Comparison of ENCODE assay signal across 11 cellular contexts in the genomic region with DNA sequence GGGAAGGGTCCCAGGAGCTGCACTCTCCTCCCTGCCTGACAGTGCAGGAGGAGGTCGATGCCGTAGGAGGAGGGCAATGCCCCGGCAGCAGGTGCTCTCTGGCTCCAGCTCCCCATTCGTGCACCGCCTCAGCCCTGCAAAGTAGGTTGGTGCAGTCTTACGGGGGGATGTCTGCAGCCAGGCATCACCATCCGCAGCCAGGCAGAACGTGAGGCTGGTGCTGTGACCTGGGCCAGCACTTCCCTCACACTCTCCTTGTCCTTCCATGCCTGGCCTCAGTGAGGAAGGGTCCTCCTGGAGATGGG.
A peak's percentile ranks its signal among the peaks of the same experiment; 100 is the strongest.
DNase-seq lines count a peak whose midpoint lies in the region; ATAC-seq and TF ChIP-seq lines count a peak whose summit lies in the region.
"Had no signal": no experiment of that assay in that cellular context is flagged by ENCODE, and none has a peak within 500 bp of the region (broad histone marks: within the 10 kb centered on the region; RNA-seq: fewer than 3 reads in every experiment).

No MANE protein-coding gene starts in this region.

- no peak for DNase-seq in activated T-cell treated with anti-CD3 and anti-CD28 coated beads, Interleukin-2, amount 50 U/mL, for 4 hours
- DNase-seq in activated T-cell treated with anti-CD3 and anti-CD28 coated beads, Interleukin-2, amount 50 U/mL, for 72 hours, result no peak
- DNase-seq in GM06990 (ENCODE audit: extremely low read depth, insufficient read length) (peak; percentile 43), osteoblast (ENCODE audit: insufficient read length, low spot score, missing footprints) (peak; percentile 63), NCI-H146 (lab: John Stamatoyannopoulos, UW) (no peak), T-helper 9 cell (no peak)
- no peak for DNase-seq in central memory CD8-positive, alpha-beta T cell (ENCODE audit: low spot score in 2 of 2)
- DNase-seq in central memory CD4-positive, alpha-beta T cell, result no peak

- no peak overlapping the region for H3K27ac Mint-ChIP-seq in activated T-cell treated with anti-CD3 and anti-CD28 coated beads, Interleukin-2, amount 50 U/mL, for 72 hours
- peak overlapping the region; percentile 90 for H3K27ac Mint-ChIP-seq in central memory CD8-positive, alpha-beta T cell (ENCODE audit: low read depth)
- H3K27ac Mint-ChIP-seq: progenitor cell of endocrine pancreas had no signal

- H3K4me1 Mint-ChIP-seq in activated T-cell treated with anti-CD3 and anti-CD28 coated beads, Interleukin-2, amount 50 U/mL, for 4 hours (ENCODE audit: low read depth), result peaks cover 71% of the 10 kb centered on the region
- peaks cover 57% of the 10 kb centered on the region for H3K4me1 Mint-ChIP-seq in activated T-cell treated with anti-CD3 and anti-CD28 coated beads, Interleukin-2, amount 50 U/mL, for 72 hours (ENCODE audit: low read depth)
- H3K4me1 Mint-ChIP-seq in central memory CD8-positive, alpha-beta T cell, result peaks cover 54% of the 10 kb centered on the region

- no peak overlapping the region for H3K27ac ChIP-seq in osteoblast (ENCODE audit: low read depth, low read length)
- H3K27ac ChIP-seq: SK-N-MC had no signal

- H3K27me3 Mint-ChIP-seq in activated T-cell treated with anti-CD3 and anti-CD28 coated beads, Interleukin-2, amount 50 U/mL, for 4 hours (ENCODE audit: low read depth), result no peaks in the 10 kb centered on the region
- H3K27me3 Mint-ChIP-seq in activated T-cell treated with anti-CD3 and anti-CD28 coated beads, Interleukin-2, amount 50 U/mL, for 72 hours (ENCODE audit: low read depth), result no peaks in the 10 kb centered on the region
- H3K27me3 Mint-ChIP-seq in central memory CD8-positive, alpha-beta T cell, result no peaks in the 10 kb centered on the region

- TF ChIP-seq CTCF in GM06990 (IDR thresholded peaks at IDR 0.05; ENCODE audit: insufficient read depth, low read length, poor library complexity, severe bottlenecking), result no peak
- no peak for TF ChIP-seq CTCF in osteoblast (IDR thresholded peaks at IDR 0.05; ENCODE audit: extremely low read depth, low read depth, low read length)

- H4K20me1 ChIP-seq in osteoblast (ENCODE audit: insufficient read depth, low read length), result no peaks in the 10 kb centered on the region

- H3K4me2 ChIP-seq in osteoblast (ENCODE audit: insufficient read depth, low read length), result no peak overlapping the region

- H3K9me3 Mint-ChIP-seq in activated T-cell treated with anti-CD3 and anti-CD28 coated beads, Interleukin-2, amount 50 U/mL, for 4 hours, result peaks cover 13% of the 10 kb centered on the region
- peaks cover 4 to 5% of the 10 kb centered on the region in 2 donors for H3K9me3 Mint-ChIP-seq in activated T-cell treated with anti-CD3 and anti-CD28 coated beads, Interleukin-2, amount 50 U/mL, for 72 hours
- peaks cover 7% of the 10 kb centered on the region for H3K9me3 Mint-ChIP-seq in central memory CD8-positive, alpha-beta T cell

- H3K4me3 Mint-ChIP-seq in activated T-cell treated with anti-CD3 and anti-CD28 coated beads, Interleukin-2, amount 50 U/mL, for 4 hours, result peak overlapping the region; percentile 73
- peak overlapping the region in 1 of 2 donors; percentile 8 for H3K4me3 Mint-ChIP-seq in activated T-cell treated with anti-CD3 and anti-CD28 coated beads, Interleukin-2, amount 50 U/mL, for 72 hours
- peak overlapping the region; percentile 72 for H3K4me3 Mint-ChIP-seq in central memory CD8-positive, alpha-beta T cell
- H3K4me3 Mint-ChIP-seq: activated T-helper 1 cell treated with anti-CD3 and anti-CD28 coated beads, Interleukin-12 subunit alpha, Interleukin-12 subunit beta, Interleukin-2, Interleukin-4 antibody, amounts not matched to agents 30 ng/mL and 10 ng/mL and 1 ng/mL, durations not matched to agents 14 hours and 24 hours and 36 hours had no signal

- ATAC-seq in activated T-cell treated with anti-CD3 and anti-CD28 coated beads, Interleukin-2, amount 50 U/mL, for 4 hours, result peak; percentile 11 to 21
- no peak for ATAC-seq in activated T-cell treated with anti-CD3 and anti-CD28 coated beads, Interleukin-2, amount 50 U/mL, for 72 hours (replicated peaks in 1 of 2)
- ATAC-seq in central memory CD8-positive, alpha-beta T cell (replicated peaks; ENCODE audit: extremely low read depth, poor library complexity, severe bottlenecking), result no peak

- H2AFZ ChIP-seq in osteoblast (ENCODE audit: low read length), result no peak overlapping the region

- no peaks in the 10 kb centered on the region for H3K9me3 ChIP-seq in osteoblast (ENCODE audit: low read depth, low read length)

- no peak overlapping the region for H3K4me3 ChIP-seq in GM06990 (replicated peaks; ENCODE audit: low read depth, low read length)
- no peak overlapping the region for H3K4me3 ChIP-seq in osteoblast (ENCODE audit: insufficient read depth, low read length)
- H3K4me3 ChIP-seq: SK-N-MC had no signal

- no peaks in the 10 kb centered on the region for H3K4me1 ChIP-seq in osteoblast (ENCODE audit: insufficient read depth, low read length)

- H3K36me3 ChIP-seq in GM06990 (ENCODE audit: control insufficient read depth, insufficient read depth, low read length), result no peaks in the 10 kb centered on the region
- H3K36me3 ChIP-seq in osteoblast (ENCODE audit: insufficient read depth, low read length), result no peaks in the 10 kb centered on the region

- H3K79me2 ChIP-seq in osteoblast (ENCODE audit: insufficient read depth, low read length), result no peaks in the 10 kb centered on the region

- no peaks in the 10 kb centered on the region for H3K36me3 Mint-ChIP-seq in activated T-cell treated with anti-CD3 and anti-CD28 coated beads, Interleukin-2, amount 50 U/mL, for 4 hours (ENCODE audit: insufficient read depth)
- peaks cover 0 to 8% of the 10 kb centered on the region in 2 donors for H3K36me3 Mint-ChIP-seq in activated T-cell treated with anti-CD3 and anti-CD28 coated beads, Interleukin-2, amount 50 U/mL, for 72 hours (ENCODE audit: insufficient read depth in 2 of 2)
- peaks cover 5% of the 10 kb centered on the region for H3K36me3 Mint-ChIP-seq in central memory CD8-positive, alpha-beta T cell (ENCODE audit: insufficient read depth)

- H3K27me3 ChIP-seq in GM06990 (replicated peaks; ENCODE audit: control insufficient read depth, insufficient read depth, low read length) (no peaks in the 10 kb centered on the region), osteoblast (ENCODE audit: insufficient read depth, low read length) (no peaks in the 10 kb centered on the region)

Comparison
In these comparisons a context has a peak if more than half of its experiments do, and no peak if none do; other contexts are left out.
1. ATAC-seq: peak in activated T-cell treated with anti-CD3 and anti-CD28 coated beads, Interleukin-2, amount 50 U/mL, for 4 hours (2 of 2); none in activated T-cell treated with anti-CD3 and anti-CD28 coated beads, Interleukin-2, amount 50 U/mL, for 72 hours (0 of 2) and central memory CD8-positive, alpha-beta T cell (single experiment).
2. DNase-seq: peak in GM06990 (single experiment) and osteoblast (single experiment); none in activated T-cell treated with anti-CD3 and anti-CD28 coated beads, Interleukin-2, amount 50 U/mL, for 4 hours (single experiment), activated T-cell treated with anti-CD3 and anti-CD28 coated beads, Interleukin-2, amount 50 U/mL, for 72 hours (0 of 2), central memory CD8-positive, alpha-beta T cell (0 of 2), NCI-H146 (single experiment), T-helper 9 cell (single experiment) and central memory CD4-positive, alpha-beta T cell (single experiment).